In genomic region chr2:118669639-118670038, GRCh38 we compare ENCODE assay signal across 15 cellular contexts.
"Had no signal": no experiment of that assay in that cellular context is flagged by ENCODE, and none has a peak within 500 bp of the region (broad histone marks: within the 10 kb centered on the region; RNA-seq: fewer than 3 reads in every experiment).

No MANE protein-coding gene starts in this region.

- H3K4me3 ChIP-seq: lung, suprapubic skin, upper lobe of left lung had no signal

- H3K27ac ChIP-seq: upper lobe of left lung had no signal

- H3K27me3 ChIP-seq: suprapubic skin, upper lobe of left lung had no signal

- H3K36me3 Mint-ChIP-seq: activated naive CD4-positive, alpha-beta T cell treated with anti-CD3 and anti-CD28 coated beads, Interleukin-2, amount 50 U/mL, for 24 hours; naive thymus-derived CD4-positive, alpha-beta T cell had no signal

- H3K9me3 ChIP-seq: suprapubic skin, upper lobe of left lung had no signal

- H3K36me3 ChIP-seq: suprapubic skin, upper lobe of left lung had no signal

- H3K27me3 Mint-ChIP-seq: activated B cell treated with CpG ODN at 0.5 μM for 24 hours had no signal

- H3K27ac Mint-ChIP-seq: activated B cell treated with CpG ODN at 0.5 μM for 24 hours; activated CD8-positive, alpha-beta T cell treated with anti-CD3 and anti-CD28 coated beads for 36 hours; activated naive CD4-positive, alpha-beta T cell treated with anti-CD3 and anti-CD28 coated beads, Interleukin-2, amount 50 U/mL, for 24 hours; naive thymus-derived CD4-positive, alpha-beta T cell had no signal

- H3K9me3 Mint-ChIP-seq: activated B cell treated with CpG ODN at 0.5 μM for 24 hours; activated CD8-positive, alpha-beta T cell treated with anti-CD3 and anti-CD28 coated beads for 36 hours; activated naive CD4-positive, alpha-beta T cell treated with anti-CD3 and anti-CD28 coated beads, Interleukin-2, amount 50 U/mL, for 24 hours; activated T-cell treated with anti-CD3 and anti-CD28 coated beads, Interleukin-2, amount 50 U/mL, for 4 hours had no signal

- H3K4me1 Mint-ChIP-seq: activated B cell treated with CpG ODN at 0.5 μM for 24 hours; activated naive CD4-positive, alpha-beta T cell treated with anti-CD3 and anti-CD28 coated beads, Interleukin-2, amount 50 U/mL, for 24 hours; naive thymus-derived CD4-positive, alpha-beta T cell had no signal

- ATAC-seq: activated CD8-positive, alpha-beta T cell treated with anti-CD3 and anti-CD28 coated beads for 36 hours; activated T-cell treated with anti-CD3 and anti-CD28 coated beads, Interleukin-2, amount 50 U/mL, for 4 hours; naive thymus-derived CD4-positive, alpha-beta T cell; stimulated activated naive CD8-positive, alpha-beta T cell treated with anti-CD3 and anti-CD28 coated beads, Interleukin-15, Interleukin-2, amounts not matched to agents 100 U/mL and 50 U/mL, for 24 hours had no signal

- H3K4me3 Mint-ChIP-seq: activated B cell treated with CpG ODN at 0.5 μM for 24 hours; activated CD8-positive, alpha-beta T cell treated with anti-CD3 and anti-CD28 coated beads for 36 hours; activated naive CD4-positive, alpha-beta T cell treated with anti-CD3 and anti-CD28 coated beads, Interleukin-2, amount 50 U/mL, for 24 hours; activated T-cell treated with anti-CD3 and anti-CD28 coated beads, Interleukin-2, amount 50 U/mL, for 4 hours; naive thymus-derived CD4-positive, alpha-beta T cell had no signal

- DNase-seq: activated B cell treated with CpG ODN at 0.5 μM for 24 hours; activated CD4-positive, alpha-beta T cell treated with anti-CD3 and anti-CD28 coated beads for 48 hours; activated CD8-positive, alpha-beta T cell treated with anti-CD3 and anti-CD28 coated beads for 36 hours; activated effector memory CD4-positive, alpha-beta T cell treated with anti-CD3 and anti-CD28 coated beads, Interleukin-2, amount 50 U/mL, for 16 hours; activated T-cell treated with anti-CD3 and anti-CD28 coated beads, Interleukin-2, amount 50 U/mL, for 4 hours; effector CD8-positive, alpha-beta T cell; naive thymus-derived CD4-positive, alpha-beta T cell; retina; stimulated activated CD4-positive, alpha-beta T cell treated with anti-CD3 and anti-CD28 coated beads, Interleukin-15, amount 100 ng/mL, for 24 hours; stimulated activated CD4-positive, alpha-beta T cell treated with anti-CD3 and anti-CD28 coated beads, Interleukin-4, amount 100 ng/mL, for 24 hours; stimulated activated naive CD8-positive, alpha-beta T cell treated with anti-CD3 and anti-CD28 coated beads, Interleukin-15, Interleukin-2, amounts not matched to agents 100 U/mL and 50 U/mL, for 24 hours; upper lobe of left lung had no signal
